ENCODE assay signal across 27 cellular contexts in genomic region chr3:191962324-191962723, GRCh38.
"Had no signal": no experiment of that assay in that cellular context is flagged by ENCODE, and none has a peak within 500 bp of the region (broad histone marks: within the 10 kb centered on the region; RNA-seq: fewer than 3 reads in every experiment).

No MANE protein-coding gene starts in this region.

- H3K4me1 ChIP-seq: ascending aorta, colonic mucosa, gastrocnemius medialis, stomach, upper lobe of left lung had no signal

- H3K36me3 ChIP-seq: ascending aorta, cardiac muscle cell, colonic mucosa, gastrocnemius medialis, stomach, thyroid gland, upper lobe of left lung had no signal

- H3K9me3 ChIP-seq: ascending aorta, colonic mucosa, gastrocnemius medialis, stomach, thyroid gland, upper lobe of left lung had no signal

- H3K4me3 ChIP-seq: ascending aorta, cardiac muscle cell, colonic mucosa, gastrocnemius medialis, stomach, thyroid gland, upper lobe of left lung had no signal

- H3K27ac ChIP-seq: ascending aorta, colonic mucosa, gastrocnemius medialis, stomach, thyroid gland, upper lobe of left lung had no signal

- H3K4me3 Mint-ChIP-seq: activated naive CD4-positive, alpha-beta T cell treated with anti-CD3 and anti-CD28 coated beads, Interleukin-2, amount 10 ng/mL, durations not matched to agents 7 days and 5 days; activated naive CD8-positive, alpha-beta T cell treated with anti-CD3 and anti-CD28 coated beads, Interleukin-2, amount 10 ng/mL, durations not matched to agents 7 days and 5 days; activated T-helper 1 cell treated with anti-CD3 and anti-CD28 coated beads, Interleukin-12 subunit alpha, Interleukin-12 subunit beta, Interleukin-2, Interleukin-4 antibody, amounts not matched to agents 30 ng/mL and 10 ng/mL and 1 ng/mL, durations not matched to agents 14 hours and 24 hours and 36 hours; brain; natural killer cell treated with Interleukin-12 subunit alpha and Interleukin-12 subunit beta and Interleukin-15 and Interleukin-18, amount 100 ng/mL, for 72 hours; stimulated activated naive B cell treated with anti-CD40 and anti-IgM and Interleukin-4, amounts not matched to agents 10 μg/mL and 1 μg/mL and 100 μg/mL, for 72 hours; T-cell had no signal

- H3K9me3 Mint-ChIP-seq: activated naive CD8-positive, alpha-beta T cell treated with anti-CD3 and anti-CD28 coated beads, Interleukin-2, amount 10 ng/mL, durations not matched to agents 7 days and 5 days; activated T-helper 1 cell treated with anti-CD3 and anti-CD28 coated beads, Interleukin-12 subunit alpha, Interleukin-12 subunit beta, Interleukin-2, Interleukin-4 antibody, amounts not matched to agents 30 ng/mL and 10 ng/mL and 1 ng/mL, durations not matched to agents 14 hours and 24 hours and 36 hours; brain had no signal

- H3K36me3 Mint-ChIP-seq: activated naive CD4-positive, alpha-beta T cell treated with anti-CD3 and anti-CD28 coated beads, Interleukin-2, amount 10 ng/mL, durations not matched to agents 7 days and 5 days; activated naive CD8-positive, alpha-beta T cell treated with anti-CD3 and anti-CD28 coated beads, Interleukin-2, amount 10 ng/mL, durations not matched to agents 7 days and 5 days; brain; natural killer cell treated with Interleukin-12 subunit alpha and Interleukin-12 subunit beta and Interleukin-15 and Interleukin-18, amount 100 ng/mL, for 72 hours; stimulated activated naive B cell treated with anti-CD40 and anti-IgM and Interleukin-4, amounts not matched to agents 10 μg/mL and 1 μg/mL and 100 μg/mL, for 72 hours; T-cell had no signal

- H3K27me3 Mint-ChIP-seq: activated naive CD4-positive, alpha-beta T cell treated with anti-CD3 and anti-CD28 coated beads, Interleukin-2, amount 10 ng/mL, durations not matched to agents 7 days and 5 days; activated naive CD8-positive, alpha-beta T cell treated with anti-CD3 and anti-CD28 coated beads, Interleukin-2, amount 10 ng/mL, durations not matched to agents 7 days and 5 days; natural killer cell treated with Interleukin-12 subunit alpha and Interleukin-12 subunit beta and Interleukin-15 and Interleukin-18, amount 100 ng/mL, for 72 hours; progenitor cell of endocrine pancreas; stimulated activated naive B cell treated with anti-CD40 and anti-IgM and Interleukin-4, amounts not matched to agents 10 μg/mL and 1 μg/mL and 100 μg/mL, for 72 hours; T-cell had no signal

- H3K27ac Mint-ChIP-seq: activated naive CD4-positive, alpha-beta T cell treated with anti-CD3 and anti-CD28 coated beads, Interleukin-2, amount 10 ng/mL, durations not matched to agents 7 days and 5 days; activated naive CD8-positive, alpha-beta T cell treated with anti-CD3 and anti-CD28 coated beads, Interleukin-2, amount 10 ng/mL, durations not matched to agents 7 days and 5 days; activated T-helper 1 cell treated with anti-CD3 and anti-CD28 coated beads, Interleukin-12 subunit alpha, Interleukin-12 subunit beta, Interleukin-2, Interleukin-4 antibody, amounts not matched to agents 30 ng/mL and 10 ng/mL and 1 ng/mL, durations not matched to agents 14 hours and 24 hours and 36 hours; brain; natural killer cell treated with Interleukin-12 subunit alpha and Interleukin-12 subunit beta and Interleukin-15 and Interleukin-18, amount 100 ng/mL, for 72 hours; progenitor cell of endocrine pancreas; stimulated activated naive B cell treated with anti-CD40 and anti-IgM and Interleukin-4, amounts not matched to agents 10 μg/mL and 1 μg/mL and 100 μg/mL, for 72 hours; T-cell had no signal

- DNase-seq: activated CD4-positive, alpha-beta T cell treated with anti-CD3 and anti-CD28 coated beads for 4 hours; activated CD4-positive, alpha-beta T cell treated with anti-CD3 and anti-CD28 coated beads, Interleukin-2, amount 50 U/mL, for 4 hours; activated effector memory CD4-positive, alpha-beta T cell treated with anti-CD3 and anti-CD28 coated beads, Interleukin-2, amount 50 U/mL, for 16 hours; activated naive CD4-positive, alpha-beta T cell treated with anti-CD3 and anti-CD28 coated beads, Interleukin-2, amount 10 ng/mL, durations not matched to agents 7 days and 5 days; activated naive CD8-positive, alpha-beta T cell treated with anti-CD3 and anti-CD28 coated beads, Interleukin-2, amount 10 ng/mL, durations not matched to agents 7 days and 5 days; activated T-cell treated with anti-CD3 and anti-CD28 coated beads for 4 hours; cerebellar nuclear complex; colonic mucosa; effector CD8-positive, alpha-beta T cell; gastrocnemius medialis; glutamatergic neuron; islet precursor cell; left colon; retina; stimulated activated CD4-positive, alpha-beta T cell treated with anti-CD3 and anti-CD28 coated beads, Interleukin-15, amount 100 ng/mL, for 24 hours; stimulated activated CD4-positive, alpha-beta T cell treated with anti-CD3 and anti-CD28 coated beads, Interleukin-2, amount 100 ng/mL, for 24 hours; stimulated activated naive B cell treated with anti-CD40 and anti-IgM and Interleukin-4, amounts not matched to agents 10 μg/mL and 1 μg/mL and 100 μg/mL, for 72 hours; stomach; T-cell; thyroid gland; upper lobe of left lung had no signal

- H3K4me1 Mint-ChIP-seq: activated naive CD4-positive, alpha-beta T cell treated with anti-CD3 and anti-CD28 coated beads, Interleukin-2, amount 10 ng/mL, durations not matched to agents 7 days and 5 days; activated naive CD8-positive, alpha-beta T cell treated with anti-CD3 and anti-CD28 coated beads, Interleukin-2, amount 10 ng/mL, durations not matched to agents 7 days and 5 days; stimulated activated naive B cell treated with anti-CD40 and anti-IgM and Interleukin-4, amounts not matched to agents 10 μg/mL and 1 μg/mL and 100 μg/mL, for 72 hours; T-cell had no signal

- H3K27me3 ChIP-seq: ascending aorta, cardiac muscle cell, colonic mucosa, gastrocnemius medialis, stomach, thyroid gland, upper lobe of left lung had no signal
